In genomic region chr6:34657979-34658480, GRCh38 we compare ENCODE assay signal across 8 cellular contexts. TPM values are rescaled to one million over a fixed set of nuclear protein-coding genes. Genes with fewer than 3 reads are reported as not detected.
DNase-seq lines count a peak whose midpoint lies in the region; ATAC-seq, FAIRE-seq and TF ChIP-seq lines count a peak whose summit lies in the region.
"Not testable (repeated sequence)": the region's sequence is repeated elsewhere in the genome, so short reads cannot be mapped to it uniquely, and the experiment has no call there.

No MANE protein-coding gene starts in this region.

- H3K4me3 ChIP-seq in Karpas-422 (ENCODE audit: low read length): peak overlapping the region; percentile 60
- H3K4me3 ChIP-seq in endothelial cell of umbilical vein (replicated peaks in 1 of 3; ENCODE audit: insufficient read depth in 1 of 3, low read depth in 1 of 3, low read length in 3 of 3): peak overlapping the region in 1 of 3 experiments; percentile 86
- H3K4me3 ChIP-seq in left lung; trophoblast cell (ENCODE audit: low read depth, low read length): not testable (repeated sequence)
- peak overlapping the region in 3 of 4 donors; percentile 36 to 51 (median 42) for H3K4me3 ChIP-seq in tibial nerve

- not testable (repeated sequence) for H4K91ac ChIP-seq in trophoblast cell (ENCODE audit: low read depth, low read length)

- POLR2A ChIA-PET in endothelial cell of umbilical vein (lab: Charles Lee): interaction anchor here (0.7 to 1.4 kb wide), 2 partner anchors 38 to 435 kb away, joined by 3 to 4 read pairs; partner anchors contain the start of gene ILRUN

- H3K9ac ChIP-seq in Karpas-422 (ENCODE audit: low read length) (peak overlapping the region; percentile 61), endothelial cell of umbilical vein (replicated peaks; ENCODE audit: extremely low read depth, insufficient read depth, low read length) (peak overlapping the region; percentile 88)
- H3K9ac ChIP-seq in trophoblast cell (ENCODE audit: low read length): not testable (repeated sequence)

- H3K27me3 Mint-ChIP-seq in Calu3 (ENCODE audit: unreplicated experiment); T-helper 17 cell: not testable (repeated sequence)

- not testable (repeated sequence) for H3K36me3 ChIP-seq in Karpas-422 (ENCODE audit: insufficient read depth, low read length); endothelial cell of umbilical vein (ENCODE audit: control insufficient read depth in 2 of 2, extremely low read depth in 1 of 2, insufficient read depth in 2 of 2, low read length in 2 of 2); left lung; trophoblast cell (ENCODE audit: control insufficient read depth in 1 of 2, insufficient read depth in 2 of 2, low read length in 2 of 2); tibial nerve

- peaks cover 46% of the 10 kb centered on the region for H3K4me1 ChIP-seq in Karpas-422 (ENCODE audit: low read length)
- peaks cover 26% of the 10 kb centered on the region for H3K4me1 ChIP-seq in endothelial cell of umbilical vein (ENCODE audit: control insufficient read depth, extremely low read depth, insufficient read depth, low read length)
- peaks cover 22 to 69% of the 10 kb centered on the region in 2 donors for H3K4me1 ChIP-seq in left lung
- H3K4me1 ChIP-seq in trophoblast cell (ENCODE audit: control insufficient read depth in 1 of 2, insufficient read depth in 2 of 2, low read length in 2 of 2): not testable (repeated sequence)
- H3K4me1 ChIP-seq in tibial nerve: peaks cover 2 to 46% (median 28%) of the 10 kb centered on the region in 4 donors

- H3K27ac Mint-ChIP-seq in Calu3 (ENCODE audit: unreplicated experiment): peak overlapping the region; percentile 90
- peak overlapping the region; percentile 96 for H3K27ac Mint-ChIP-seq in T-helper 17 cell

- ATAC-seq in T-helper 17 cell: not testable (repeated sequence)
- ATAC-seq in left lung: peak; percentile 6

- not testable (repeated sequence) for H3K4ac ChIP-seq in trophoblast cell (ENCODE audit: low read depth, low read length)

- H3K27ac ChIP-seq in Karpas-422 (ENCODE audit: low read length) (peak overlapping the region; percentile 81), adipose tissue (ENCODE audit: low read depth, low read length) (peak overlapping the region; percentile 13), endothelial cell of umbilical vein (ENCODE audit: insufficient read depth, low read depth, low read length) (peak overlapping the region; percentile 97), left lung (peak overlapping the region; percentile 87 to 93), tibial nerve (peak overlapping the region; percentile 63 to 95 (median 84))
- not testable (repeated sequence) for H3K27ac ChIP-seq in trophoblast cell (ENCODE audit: low read depth, low read length)

- H4K8ac ChIP-seq in trophoblast cell (ENCODE audit: low read depth, low read length): not testable (repeated sequence)

- not testable (repeated sequence) for H3K9me3 Mint-ChIP-seq in Calu3 (ENCODE audit: low read depth, unreplicated experiment)

- not testable (repeated sequence) for H2BK120ac ChIP-seq in trophoblast cell (ENCODE audit: insufficient read depth, low read length, poor library complexity)

- not testable (repeated sequence) for TF ChIP-seq CTCF in Calu3 (IDR thresholded peaks at IDR 0.05; ENCODE audit: unreplicated experiment); endothelial cell of umbilical vein (IDR thresholded peaks at IDR 0.05; ENCODE audit: extremely low read depth in 1 of 2, insufficient read depth in 1 of 2, low read depth in 1 of 2, low read length in 2 of 2); left lung (IDR thresholded peaks at IDR 0.05); tibial nerve (IDR thresholded peaks at IDR 0.05)

- not testable (repeated sequence) for H3K27me3 ChIP-seq in Karpas-422 (ENCODE audit: low read length); endothelial cell of umbilical vein (ENCODE audit: control insufficient read depth in 2 of 2, insufficient read depth in 2 of 2, low read length in 2 of 2); left lung; trophoblast cell (ENCODE audit: insufficient read depth, low read length); tibial nerve

- H3K4me2 ChIP-seq in Karpas-422 (ENCODE audit: low read depth, low read length, poor library complexity, severe bottlenecking): peak overlapping the region; percentile 75
- peak overlapping the region; percentile 98 for H3K4me2 ChIP-seq in endothelial cell of umbilical vein (ENCODE audit: insufficient read depth, low read length)
- H3K4me2 ChIP-seq in trophoblast cell (ENCODE audit: low read length): not testable (repeated sequence)

- H3K18ac ChIP-seq in trophoblast cell (ENCODE audit: low read length): peak overlapping the region; percentile 18

- dilution Hi-C loops in endothelial cell of umbilical vein (cut with MboI; ENCODE audit: extremely low pct_ligation_motif_present, low sequenced_read_pairs): not testable (repeated sequence)

- not testable (repeated sequence) for H4K20me1 ChIP-seq in Karpas-422 (ENCODE audit: insufficient read depth, low read depth, low read length); endothelial cell of umbilical vein (replicated peaks; ENCODE audit: control insufficient read depth, extremely low read depth, insufficient read depth, low read length)

- not testable (repeated sequence) for H3K14ac ChIP-seq in trophoblast cell (ENCODE audit: low read length)

- H2BK5ac ChIP-seq in trophoblast cell (ENCODE audit: low read depth, low read length, poor library complexity): not testable (repeated sequence)

- peaks cover 33% of the 10 kb centered on the region for H3K36me3 Mint-ChIP-seq in Calu3 (ENCODE audit: insufficient read depth, unreplicated experiment)
- H3K36me3 Mint-ChIP-seq in T-helper 17 cell (ENCODE audit: low read depth): not testable (repeated sequence)

- BruUV-seq in Calu3 (replicated peaks; lab: Mats Ljungman, UMichigan); endothelial cell of umbilical vein (replicated peaks; lab: Mats Ljungman, UMichigan): not testable (repeated sequence)

- not testable (repeated sequence) for H3K9me1 ChIP-seq in endothelial cell of umbilical vein (replicated peaks; ENCODE audit: control insufficient read depth, extremely low read depth, insufficient read depth, low read length)

- not testable (repeated sequence) for H3K23ac ChIP-seq in trophoblast cell (ENCODE audit: low read length)

- not testable (repeated sequence) for H3K79me1 ChIP-seq in trophoblast cell (ENCODE audit: low read length)

- not testable (repeated sequence) for H3K9me2 ChIP-seq in Karpas-422 (replicated peaks; ENCODE audit: insufficient read depth, low read length)

- H2AK5ac ChIP-seq in trophoblast cell (ENCODE audit: low read length): not testable (repeated sequence)

- not testable (repeated sequence) for TF ChIP-seq POLR2A in endothelial cell of umbilical vein (IDR thresholded peaks at IDR 0.05; ENCODE audit: low read depth, low read length); tibial nerve (IDR thresholded peaks at IDR 0.05)

- H3K4me1 Mint-ChIP-seq in Calu3 (ENCODE audit: low read depth, unreplicated experiment): peaks cover 42% of the 10 kb centered on the region
- peaks cover 31% of the 10 kb centered on the region for H3K4me1 Mint-ChIP-seq in T-helper 17 cell

- peaks cover 92% of the 10 kb centered on the region for H3K79me2 ChIP-seq in Karpas-422 (ENCODE audit: low read length)
- peaks cover 63% of the 10 kb centered on the region for H3K79me2 ChIP-seq in endothelial cell of umbilical vein (ENCODE audit: control insufficient read depth, insufficient read depth, low read length)
- H3K79me2 ChIP-seq in trophoblast cell (ENCODE audit: control insufficient read depth, insufficient read depth, low read length, poor library complexity): not testable (repeated sequence)

- H3K9me3 ChIP-seq in Karpas-422 (ENCODE audit: low read length); T-helper 17 cell (ENCODE audit: control insufficient read depth, low read length, poor library complexity, severe bottlenecking); endothelial cell of umbilical vein (replicated peaks; ENCODE audit: control insufficient read depth, insufficient read depth, low read length); left lung; trophoblast cell (ENCODE audit: insufficient read depth, low read depth, low read length); tibial nerve: not testable (repeated sequence)

- H2AFZ ChIP-seq in Karpas-422 (ENCODE audit: low read length); endothelial cell of umbilical vein (ENCODE audit: low read depth, low read length); trophoblast cell (ENCODE audit: insufficient read depth, low read length, poor library complexity): not testable (repeated sequence)

- WGBS in adipose tissue, 3 donors: 46 to 51% (median 49%) methylated on average over 6 of the region's 6 CpGs
- no CpG with 5 or more reads among the region's 6 CpGs for WGBS in trophoblast cell (ENCODE audit: extremely low coverage, insufficient coverage, insufficient read length)
- 40 to 46% methylated on average over 6 of the region's 6 CpGs for WGBS in tibial nerve, 2 donors

- TF ChIP-seq EP300 in tibial nerve (IDR thresholded peaks at IDR 0.05): not testable (repeated sequence)

- not testable (repeated sequence) for FAIRE-seq in endothelial cell of umbilical vein (lab: Jason Lieb, UNC)

- DNase-seq in Calu3; Karpas-422; T-helper 17 cell; endothelial cell of umbilical vein (ENCODE audit: low read depth, low spot score); left lung; tibial nerve (ENCODE audit: low spot score in 2 of 2): not testable (repeated sequence)
- DNase-seq in trophoblast cell: peak; percentile 18 to 40

- CTCF ChIA-PET in Calu3 (lab: Charles Lee): interaction anchor here (0.6 to 2.9 kb wide), 16 partner anchors 15 to 230 kb away, joined by 3 to 18 read pairs (median 5); partner anchors contain the start of genes BLTP3A, ILRUN, SNRPC and TAF11
- CTCF ChIA-PET in endothelial cell of umbilical vein (lab: Charles Lee): interaction anchor here (0.7 to 1.9 kb wide), 8 partner anchors 7 to 482 kb away, joined by 3 to 9 read pairs (median 4); partner anchors contain the start of gene BLTP3A

- not testable (repeated sequence) for H4K12ac ChIP-seq in trophoblast cell (ENCODE audit: low read depth, low read length)

- H3K4me3 Mint-ChIP-seq in Calu3 (ENCODE audit: low read depth, unreplicated experiment) (peak overlapping the region; percentile 69), T-helper 17 cell (peak overlapping the region; percentile 86)

- not testable (repeated sequence) for H2BK12ac ChIP-seq in trophoblast cell (ENCODE audit: low read length)

- intact Hi-C loops in Calu3 (cut with micrococcal nuclease; ENCODE audit: unreplicated experiment) (loop anchor here (5.0 kb wide), 1 partner anchor 34 kb away; no protein-coding TSS in a partner anchor), endothelial cell of umbilical vein (cut with micrococcal nuclease) (loop anchor here (5.0 kb wide), 1 partner anchor 39 kb away; the partner anchor contains the start of gene ILRUN)
- intact Hi-C loops in left lung (cut with DNase I): not testable (repeated sequence)

RNA-seq across cellular contexts. Expression of gene ILRUN, which starts 38.5 kb away (rescaled TPM):
- total RNA-seq in Calu3 (2022) (137 and 145 TPM in 2 replicates), T-helper 17 cell (10 to 100 TPM; 55.9 to 64.4 TPM), endothelial cell of umbilical vein (47.0 and 48.9 TPM in 2 replicates), left lung (10 to 100 TPM; 75.9 to 82.9 TPM), tibial nerve (10 to 100 TPM; 57.6 to 78.9 (median 65.7) TPM)
- total RNA-seq in Karpas-422 (2014; rRNA removed; shearing (Covaris generic); ENCODE audit: low replicate concordance): 28.8 and 33.9 TPM in 2 replicates
- polyA plus RNA-seq in adipose tissue (10 to 100 TPM; 20.7 to 57.0 (median 55.3) TPM), endothelial cell of umbilical vein (27.7 and 30.5 TPM in 2 replicates)
- 31.7 and 35.6 TPM in 2 replicates for polyA plus RNA-seq in endothelial cell of umbilical vein (2011; cell fraction: cytosol; rRNA removed)
- polyA plus RNA-seq in endothelial cell of umbilical vein (2011; cell fraction: nucleus; rRNA removed): 21.1 and 24.0 TPM in 2 replicates
- polyA plus RNA-seq in endothelial cell of umbilical vein (2012): 33.9 and 43.8 TPM in 2 replicates
- polyA minus RNA-seq in endothelial cell of umbilical vein: 63.7 and 70.8 TPM in 2 replicates
- polyA minus RNA-seq in endothelial cell of umbilical vein (2011; cell fraction: cytosol; rRNA and poly(A)+ RNA removed): 56.3 TPM
- 15.7 and 20.4 TPM in 2 replicates for polyA minus RNA-seq in endothelial cell of umbilical vein (2011; cell fraction: nucleus; rRNA and poly(A)+ RNA removed)
- polyA plus RNA-seq in trophoblast cell (2013): 39.4 and 41.5 TPM in 2 replicates
